ENCODE assay signal across 17 cellular contexts in the genomic region with DNA sequence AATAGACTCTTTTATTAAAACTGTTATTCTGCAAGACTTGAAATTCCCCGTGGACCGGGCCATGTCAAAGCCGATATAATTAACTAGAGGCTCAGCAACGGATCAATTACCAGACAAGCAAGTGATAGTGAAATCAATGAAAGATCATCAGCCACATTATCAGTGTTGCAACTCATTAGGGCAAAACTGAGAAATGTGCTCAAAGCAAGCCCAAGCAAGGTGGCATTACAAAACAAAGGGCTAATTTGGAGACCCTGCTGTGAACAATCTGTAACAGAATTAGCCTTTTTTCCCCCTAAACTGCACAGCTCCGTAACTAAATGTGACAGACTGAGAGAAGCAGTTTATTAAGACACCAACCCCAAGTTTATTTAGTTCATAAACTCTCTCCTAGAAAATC.
DNase-seq lines count a peak whose midpoint lies in the region; ATAC-seq and TF ChIP-seq lines count a peak whose summit lies in the region.
"Had no signal": no experiment of that assay in that cellular context is flagged by ENCODE, and none has a peak within 500 bp of the region (broad histone marks: within the 10 kb centered on the region; RNA-seq: fewer than 3 reads in every experiment).

No MANE protein-coding gene starts in this region.

- TF ChIP-seq CTCF in endodermal cell (conservative IDR thresholded peaks at IDR 0.05) (no peak), neural crest cell (conservative IDR thresholded peaks at IDR 0.05) (no peak)

- H3K27ac ChIP-seq in endodermal cell (ENCODE audit: low read depth, low read length) = no peak overlapping the region

- H3K9ac ChIP-seq in endodermal cell (ENCODE audit: extremely low read depth, low read length, poor library complexity, severe bottlenecking) = no peak overlapping the region

- H3K4me1 Mint-ChIP-seq in endodermal cell (peaks cover 66% of the 10 kb centered on the region), neural crest cell (peaks cover 78% of the 10 kb centered on the region)

- ATAC-seq in HG03342 (IDR thresholded peaks at IDR 0.05; ENCODE audit: unreplicated experiment) = no peak

- H3K9me3 ChIP-seq in endodermal cell (ENCODE audit: control insufficient read depth, low read length) = no peaks in the 10 kb centered on the region
- H3K9me3 ChIP-seq: BE2C, HAP-1 had no signal

- peaks cover 32% of the 10 kb centered on the region for H3K27me3 Mint-ChIP-seq in endodermal cell (ENCODE audit: insufficient read depth)
- peaks cover 42% of the 10 kb centered on the region for H3K27me3 Mint-ChIP-seq in neural crest cell (ENCODE audit: low read depth)

- peak overlapping the region; percentile 3 for H3K27ac Mint-ChIP-seq in endodermal cell
- H3K27ac Mint-ChIP-seq in neural crest cell (ENCODE audit: unreplicated experiment) = peak overlapping the region; percentile 16
- H3K27ac Mint-ChIP-seq: CD4-positive, alpha-beta T cell had no signal

- 12 to 26% methylated on average over 5 of the region's 5 CpGs for WGBS in endodermal cell (ENCODE audit: insufficient coverage in 1 of 2, insufficient read length in 1 of 2), 2 experiments

- peak overlapping the region; percentile 35 for H3K4me3 Mint-ChIP-seq in endodermal cell
- peak overlapping the region; percentile 79 for H3K4me3 Mint-ChIP-seq in neural crest cell
- H3K4me3 Mint-ChIP-seq: CD4-positive, alpha-beta T cell had no signal

- H3K36me3 Mint-ChIP-seq in endodermal cell (ENCODE audit: low read depth) = no peaks in the 10 kb centered on the region
- H3K36me3 Mint-ChIP-seq in neural crest cell (ENCODE audit: low read depth) = no peaks in the 10 kb centered on the region

- DNase-seq in NCI-H526 (lab: John Stamatoyannopoulos, UW) (peak; percentile 61 to 68), NCI-H526 treated with DMSO at 0.1 percent for 48 hours (lab: John Stamatoyannopoulos, UW) (no peak), endodermal cell (no peak), neural crest cell (ENCODE audit: low read depth, low spot score) (no peak), SHP77 (lab: John Stamatoyannopoulos, UW) (no peak), NOMO-1 treated with dmso at 0.1 percent for 144 hours (lab: John Stamatoyannopoulos, UW; ENCODE audit: unreplicated experiment) (no peak), putamen (ENCODE audit: low spot score) (no peak)
- DNase-seq: 8988T; BE2C; CD4-positive, alpha-beta T cell; EL; KG1; NCI-H1048; OCI-M1; RPMI8226 had no signal

- H3K27me3 ChIP-seq in endodermal cell (ENCODE audit: control insufficient read depth, insufficient read depth, low read length, poor library complexity, severe bottlenecking) = peaks cover 11% of the 10 kb centered on the region

- H3K4me3 ChIP-seq in endodermal cell (ENCODE audit: low read length) = peak overlapping the region; percentile 50
- H3K4me3 ChIP-seq: HAP-1 had no signal

- H3K9me3 Mint-ChIP-seq in endodermal cell = no peaks in the 10 kb centered on the region
- H3K9me3 Mint-ChIP-seq in neural crest cell = no peaks in the 10 kb centered on the region
- H3K9me3 Mint-ChIP-seq: CD4-positive, alpha-beta T cell had no signal

- no peaks in the 10 kb centered on the region for H3K36me3 ChIP-seq in endodermal cell (ENCODE audit: control insufficient read depth, insufficient read depth, low read length)
- H3K36me3 ChIP-seq: BE2C, HAP-1 had no signal

- H3K4me1 ChIP-seq in endodermal cell (ENCODE audit: control insufficient read depth, insufficient read depth, low read length) = peaks cover 4% of the 10 kb centered on the region

Comparison
In these comparisons a context has a peak if more than half of its experiments do, and no peak if none do; other contexts are left out.
1. DNase-seq: peak in NCI-H526 (2 of 2); none in NCI-H526 treated with DMSO at 0.1 percent for 48 hours (single experiment), endodermal cell (single experiment), neural crest cell (single experiment), SHP77 (0 of 2), NOMO-1 treated with dmso at 0.1 percent for 144 hours (single experiment) and putamen (single experiment).